ENCODE assay signal across 1 cellular context in genomic region chr19:38522915-38523314, GRCh38.
TF ChIP-seq lines count a peak whose summit lies in the region.

No MANE protein-coding gene starts in this region.

TF ChIP-seq in H1, 55 proteins besides CTCF, POLR2A, EP300 and RAD21:
- TF ChIP-seq KDM5A (IDR thresholded peaks at IDR 0.05; ENCODE audit: low read length) = no peak
- no peak for TF ChIP-seq BACH1 (IDR thresholded peaks at IDR 0.05; ENCODE audit: low read length)
- TF ChIP-seq GABPA (IDR thresholded peaks at IDR 0.05; ENCODE audit: borderline replicate concordance, insufficient read depth, low read length) = no peak
- TF ChIP-seq SP4 (IDR thresholded peaks at IDR 0.05; ENCODE audit: low read length) = no peak
- TF ChIP-seq CEBPB (IDR thresholded peaks at IDR 0.05; ENCODE audit: low read depth, low read length) = no peak
- TF ChIP-seq TBP (IDR thresholded peaks at IDR 0.05; ENCODE audit: low read depth, low read length) = no peak
- TF ChIP-seq EZH2 (IDR thresholded peaks at IDR 0.05; ENCODE audit: low read depth, low read length, severe bottlenecking) = no peak
- no peak for TF ChIP-seq E2F6 (IDR thresholded peaks at IDR 0.05)
- no peak for TF ChIP-seq NRF1 (IDR thresholded peaks at IDR 0.05; ENCODE audit: low read depth, low read length)
- no peak for TF ChIP-seq RXRA (IDR thresholded peaks at IDR 0.05; ENCODE audit: insufficient read depth, low read depth, low read length)
- no peak for TF ChIP-seq ASH2L (IDR thresholded peaks at IDR 0.05; ENCODE audit: low read length)
- no peak for TF ChIP-seq BCL11A (IDR thresholded peaks at IDR 0.05; ENCODE audit: low read depth in 2 of 2, low read length in 2 of 2)
- no peak for TF ChIP-seq PHF8 (conservative IDR thresholded peaks at IDR 0.05; ENCODE audit: low read depth, low read length)
- no peak for TF ChIP-seq GTF2F1 (IDR thresholded peaks at IDR 0.05; ENCODE audit: borderline replicate concordance, low read depth, low read length)
- no peak for TF ChIP-seq MAFK (IDR thresholded peaks at IDR 0.05; ENCODE audit: low read depth, low read length)
- TF ChIP-seq SRF (IDR thresholded peaks at IDR 0.05; ENCODE audit: low read depth, low read length) = no peak
- TF ChIP-seq JUND (IDR thresholded peaks at IDR 0.05; ENCODE audit: low read length) = no peak
- no peak for TF ChIP-seq HDAC6 (IDR thresholded peaks at IDR 0.05; ENCODE audit: low read depth, low read length)
